ENCODE assay signal across 8 cellular contexts in genomic region chr11:117143390-117143789, GRCh38. TPM values are rescaled to one million over a fixed set of nuclear protein-coding genes. Genes with fewer than 3 reads are reported as not detected.
DNase-seq lines count a peak whose midpoint lies in the region; ATAC-seq and TF ChIP-seq lines count a peak whose summit lies in the region.

No MANE protein-coding gene starts in this region.

- H3K4me3 ChIP-seq in DND-41 (ENCODE audit: low read depth in 1 of 2, low read length in 2 of 2) (peak overlapping the region; percentile 64 to 99; a peak in 3 of 4 replicates), OCI-LY7 (ENCODE audit: low read depth, low read length, poor library complexity, severe bottlenecking) (peak overlapping the region; percentile 94), adipocyte (ENCODE audit: low read length) (peak overlapping the region; percentile 85)

- intact Hi-C loops in OCI-LY7 (cut with micrococcal nuclease; ENCODE audit: unreplicated experiment) = loop anchor here (5.0 kb wide), 1 partner anchor 89 kb away; the partner anchor contains the start of genes PCSK7 and RNF214
- intact Hi-C loops in left cardiac atrium (cut with DNase I) = no loop called here

- TSS peak; percentile 97 for BruUV-seq in OCI-LY7 (replicated peaks; lab: Mats Ljungman, UMichigan)

- H2AFZ ChIP-seq in DND-41 (ENCODE audit: low read depth, low read length) (peak overlapping the region; percentile 97), OCI-LY7 (ENCODE audit: low read length) (peak overlapping the region; percentile 85)

- H3K36me3 ChIP-seq in DND-41 (ENCODE audit: insufficient read depth, low read length) (peaks cover 28% of the 10 kb centered on the region), OCI-LY7 (ENCODE audit: insufficient read depth, low read length) (peaks cover 29% of the 10 kb centered on the region), adipocyte (ENCODE audit: control insufficient read depth, insufficient read depth, low read length, severe bottlenecking) (peaks cover 19% of the 10 kb centered on the region)

- H3K79me2 ChIP-seq in DND-41 (ENCODE audit: insufficient read depth, low read length) (peaks cover 43% of the 10 kb centered on the region), OCI-LY7 (ENCODE audit: insufficient read depth, low read depth, low read length) (peaks cover 42% of the 10 kb centered on the region)

- POLR2A ChIA-PET in OCI-LY7 (lab: Charles Lee) = interaction anchor here (0.6 to 3.2 kb wide), 13 partner anchors 21 to 418 kb away, joined by 3 to 18 read pairs (median 4); partner anchors contain the start of genes PCSK7 and SIDT2

- H3K4me1 ChIP-seq in DND-41 (ENCODE audit: insufficient read depth, low read length) (peaks cover 37% of the 10 kb centered on the region), OCI-LY7 (ENCODE audit: insufficient read depth, low read length, poor library complexity, severe bottlenecking) (peaks cover 31% of the 10 kb centered on the region), adipocyte (ENCODE audit: control insufficient read depth, insufficient read depth, low read length) (peaks cover 28% of the 10 kb centered on the region)

- CTCF ChIA-PET in OCI-LY7 (lab: Charles Lee; ENCODE audit: unreplicated experiment) = interaction anchor here (0.6 to 1.2 kb wide), 3 partner anchors 20 to 45 kb away, joined by 3 read pairs; no protein-coding TSS in a partner anchor

- H3K9me3 ChIP-seq in DND-41 (ENCODE audit: insufficient read depth, low read length, severe bottlenecking) (no peaks in the 10 kb centered on the region), OCI-LY7 (ENCODE audit: low read length) (no peaks in the 10 kb centered on the region), adipocyte (ENCODE audit: control insufficient read depth, low read length) (no peaks in the 10 kb centered on the region)

- H3K27ac ChIP-seq in DND-41 (ENCODE audit: low read length) (no peak overlapping the region), OCI-LY7 (ENCODE audit: low read depth, low read length, poor library complexity, severe bottlenecking) (peak overlapping the region; percentile 64)

- H3K27me3 ChIP-seq in DND-41 (ENCODE audit: insufficient read depth, low read length, poor library complexity) = no peaks in the 10 kb centered on the region
- no peaks in the 10 kb centered on the region for H3K27me3 ChIP-seq in adipocyte (replicated peaks; ENCODE audit: control insufficient read depth, insufficient read depth, low read length)

- TF ChIP-seq CTCF in DND-41 (IDR thresholded peaks at IDR 0.05; ENCODE audit: borderline replicate concordance, extremely low read depth, low read length, poor library complexity, severe bottlenecking) (no peak), OCI-LY7 (conservative IDR thresholded peaks at IDR 0.05; ENCODE audit: low read length) (no peak)

- H4K20me1 ChIP-seq in DND-41 (ENCODE audit: insufficient read depth, low read length) (peaks cover 37% of the 10 kb centered on the region), OCI-LY7 (ENCODE audit: insufficient read depth, low read length) (peaks cover 23% of the 10 kb centered on the region)

- H3K9ac ChIP-seq in DND-41 (ENCODE audit: low read depth, low read length) = peak overlapping the region; percentile 82
- peak overlapping the region; percentile 93 for H3K9ac ChIP-seq in adipocyte (ENCODE audit: low read length)

- H3K4me2 ChIP-seq in DND-41 (ENCODE audit: insufficient read depth, low read length) (peak overlapping the region; percentile 86), OCI-LY7 (ENCODE audit: low read length) (peak overlapping the region; percentile 76)

- no peaks in the 10 kb centered on the region for H3K9me2 ChIP-seq in OCI-LY7 (ENCODE audit: insufficient read depth, low read length)

- ATAC-seq in DND-41 (ENCODE audit: insufficient read depth, low read depth) (no peak), HG03439 (IDR thresholded peaks at IDR 0.05; ENCODE audit: unreplicated experiment) (peak; percentile 7), left cardiac atrium (peak; percentile 36 to 63), HG03097 (IDR thresholded peaks at IDR 0.05; ENCODE audit: low FRiP score, unreplicated experiment) (no peak)

- DNase-seq in DND-41 = peak; percentile 28
- DNase-seq in OCI-LY7 (ENCODE audit: low spot score) = peak; percentile 55
- DNase-seq in adipocyte (ENCODE audit: low read depth) = peak; percentile 66
- peak; percentile 68 for DNase-seq in left cardiac atrium
- DNase-seq in pons (ENCODE audit: low spot score) = peak; percentile 54
- DNase-seq in NCI-H187 treated with DMSO at 0.1 percent for 48 hours (lab: John Stamatoyannopoulos, UW) = no peak

RNA-seq across cellular contexts. Expression of gene PAFAH1B2, which starts 0.7 kb away (rescaled TPM):
- 62.8 and 65.3 TPM in 2 replicates for total RNA-seq in OCI-LY7 (2014; rRNA removed; shearing (Covaris generic))
- total RNA-seq in OCI-LY7 (2022) = 59.9 and 60.2 TPM in 2 replicates
- total RNA-seq in left cardiac atrium = 10 to 100 TPM; 46.2 to 62.5 TPM

RNA-seq across cellular contexts. Expression of gene SIDT2, which starts 35.2 kb away (rescaled TPM):
- total RNA-seq in OCI-LY7 (2014; rRNA removed; shearing (Covaris generic)) = 18.3 and 18.6 TPM in 2 replicates
- total RNA-seq in OCI-LY7 (2022) (30.6 and 37.7 TPM in 2 replicates), left cardiac atrium (10 to 100 TPM; 40.8 to 48.5 TPM)

RNA-seq across cellular contexts. Expression of gene SIK3, which starts 45.2 kb away (rescaled TPM):
- total RNA-seq in OCI-LY7 (2014; rRNA removed; shearing (Covaris generic)) = 29.3 and 37.2 TPM in 2 replicates
- total RNA-seq in OCI-LY7 (2022) (72.9 and 78.6 TPM in 2 replicates), left cardiac atrium (10 to 100 TPM; 22.4 to 36.9 TPM)

RNA-seq across cellular contexts. Expression of gene TAGLN, which starts 55.8 kb away (rescaled TPM):
- total RNA-seq in OCI-LY7 (2014; rRNA removed; shearing (Covaris generic)) = 7.4 and 8.4 TPM in 2 replicates
- total RNA-seq in OCI-LY7 (2022) (5.4 and 6.4 TPM in 2 replicates), left cardiac atrium (1,000 to 10,000 TPM in 1 of 2 donors, 100 to 1,000 TPM in 1; 829 to 1,367 TPM)

Comparison
In these comparisons a context has a peak if more than half of its experiments do, and no peak if none do; other contexts are left out.
1. ATAC-seq: peak in HG03439 (single experiment) and left cardiac atrium (2 of 2); none in DND-41 (single experiment) and HG03097 (single experiment).
2. Peak in every context shown above with its lines, with median percentiles within 50 percentile points of each other: H3K4me3 ChIP-seq.